Comparison of ENCODE assay signal across 12 cellular contexts in the genomic region with DNA sequence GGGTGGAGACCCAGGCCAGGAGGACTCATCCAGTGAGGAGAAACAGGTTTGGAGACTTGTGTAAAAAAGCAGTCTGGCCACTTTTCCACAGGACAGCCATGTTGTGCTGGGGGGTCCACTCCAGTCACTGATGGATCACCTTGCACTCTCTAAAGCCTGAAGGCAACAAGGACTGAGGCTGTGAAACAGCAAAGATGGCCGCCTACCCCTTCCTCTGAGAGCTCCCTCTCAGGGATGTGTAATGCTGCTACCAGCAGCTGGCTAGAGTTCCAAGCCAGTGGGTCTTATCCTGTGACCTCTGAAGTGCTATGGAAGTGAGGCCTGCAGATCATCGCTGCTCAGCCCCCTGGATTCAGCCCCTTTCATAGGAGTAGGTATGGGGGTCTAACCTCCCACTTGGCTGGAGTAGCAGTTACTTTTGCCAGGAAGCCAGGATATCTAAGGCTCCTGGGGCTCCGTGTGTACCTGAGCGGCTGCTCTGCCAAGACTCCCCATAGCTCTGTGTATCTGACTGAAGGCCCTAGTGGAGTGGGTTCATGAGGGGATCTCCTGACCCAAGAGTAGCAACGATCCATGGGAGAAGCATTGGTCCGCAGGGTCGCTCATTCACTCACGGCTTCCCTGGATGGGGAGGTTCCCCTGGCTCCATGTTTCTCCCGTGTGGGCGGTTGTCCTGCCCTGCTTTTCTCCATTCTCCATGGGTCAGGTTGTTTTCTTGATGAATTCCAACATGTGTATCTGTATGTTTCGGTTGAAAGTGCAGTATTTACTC.
DNase-seq lines count a peak whose midpoint lies in the region; ATAC-seq, FAIRE-seq and TF ChIP-seq lines count a peak whose summit lies in the region.
"Had no signal": no experiment of that assay in that cellular context is flagged by ENCODE, and none has a peak within 500 bp of the region (broad histone marks: within the 10 kb centered on the region; RNA-seq: fewer than 3 reads in every experiment).

No MANE protein-coding gene starts in this region.

- H3K4me3 ChIP-seq in neural progenitor cell = no peak overlapping the region

- no peaks in the 10 kb centered on the region for H3K27me3 Mint-ChIP-seq in CD4-positive, alpha-beta T cell
- no peaks in the 10 kb centered on the region for H3K27me3 Mint-ChIP-seq in activated T-helper 17 cell treated with anti-CD3 and anti-CD28 coated beads, Interleukin-2, amount 50 U/mL, for 72 hours
- H3K27me3 Mint-ChIP-seq in natural killer cell treated with Interleukin-12 subunit alpha and Interleukin-12 subunit beta and Interleukin-15 and Interleukin-18, amount 100 ng/mL, for 72 hours = no peaks in the 10 kb centered on the region
- peaks cover 3% of the 10 kb centered on the region for H3K27me3 Mint-ChIP-seq in neural progenitor cell (ENCODE audit: insufficient read depth, low read depth)

- no peak for ATAC-seq in CD4-positive, alpha-beta T cell (ENCODE audit: poor library complexity)
- no peak for ATAC-seq in activated T-helper 17 cell treated with anti-CD3 and anti-CD28 coated beads, Interleukin-2, amount 50 U/mL, for 72 hours (replicated peaks)
- ATAC-seq in natural killer cell treated with Interleukin-12 subunit alpha and Interleukin-12 subunit beta and Interleukin-15 and Interleukin-18, amount 100 ng/mL, for 72 hours = peak in 1 of 2 donors; percentile 7

- intact Hi-C loops in CD4-positive, alpha-beta T cell (cut with DNase I, micrococcal nuclease) = no loop called here

- FAIRE-seq in GM19239 (lab: Jason Lieb, UNC) = peak; percentile 64

- H2AFZ ChIP-seq in neural progenitor cell (replicated peaks) = no peak overlapping the region

- no peak for TF ChIP-seq CTCF in CD4-positive, alpha-beta T cell (IDR thresholded peaks at IDR 0.05)
- no peak for TF ChIP-seq CTCF in neural progenitor cell (IDR thresholded peaks at IDR 0.05)

- peaks cover 3% of the 10 kb centered on the region for H3K9me3 Mint-ChIP-seq in CD4-positive, alpha-beta T cell
- H3K9me3 Mint-ChIP-seq in activated T-helper 17 cell treated with anti-CD3 and anti-CD28 coated beads, Interleukin-2, amount 50 U/mL, for 72 hours = peaks cover 11% of the 10 kb centered on the region
- H3K9me3 Mint-ChIP-seq in natural killer cell treated with Interleukin-12 subunit alpha and Interleukin-12 subunit beta and Interleukin-15 and Interleukin-18, amount 100 ng/mL, for 72 hours = peaks cover 13% of the 10 kb centered on the region
- H3K9me3 Mint-ChIP-seq in neural progenitor cell = no peaks in the 10 kb centered on the region

- no peaks in the 10 kb centered on the region for H3F3A ChIP-seq in neural progenitor cell (ENCODE audit: low read depth)

- peaks cover 73% of the 10 kb centered on the region for H3K4me1 Mint-ChIP-seq in CD4-positive, alpha-beta T cell (ENCODE audit: low read depth)
- H3K4me1 Mint-ChIP-seq in activated T-helper 17 cell treated with anti-CD3 and anti-CD28 coated beads, Interleukin-2, amount 50 U/mL, for 72 hours = peaks cover 31% of the 10 kb centered on the region
- H3K4me1 Mint-ChIP-seq in natural killer cell treated with Interleukin-12 subunit alpha and Interleukin-12 subunit beta and Interleukin-15 and Interleukin-18, amount 100 ng/mL, for 72 hours (ENCODE audit: low read depth in 2 of 2) = peaks cover 68 to 73% of the 10 kb centered on the region in 2 donors
- peaks cover 2% of the 10 kb centered on the region for H3K4me1 Mint-ChIP-seq in neural progenitor cell

- H3K27me3 ChIP-seq in CD4-positive, alpha-beta T cell (ENCODE audit: control insufficient read depth, insufficient read depth, low read length) = no peaks in the 10 kb centered on the region
- no peaks in the 10 kb centered on the region for H3K27me3 ChIP-seq in neural progenitor cell

- H3K9me3 ChIP-seq in CD4-positive, alpha-beta T cell (ENCODE audit: control insufficient read depth, low read length) = no peaks in the 10 kb centered on the region
- no peaks in the 10 kb centered on the region for H3K9me3 ChIP-seq in neural progenitor cell (ENCODE audit: low read depth)

- H3K4me2 ChIP-seq in neural progenitor cell = no peak overlapping the region

- CTCF ChIA-PET in CD4-positive, alpha-beta T cell (lab: Charles Lee) = interaction anchor here (0.7 kb wide), 1 partner anchor 70 kb away, joined by 4 read pairs; no protein-coding TSS in a partner anchor

- no peak for DNase-seq in CD4-positive, alpha-beta T cell
- DNase-seq in GM19239 (ENCODE audit: insufficient read length, low spot score) (no peak), NCI-H1417 treated with DMSO at 0.1 percent for 48 hours (lab: John Stamatoyannopoulos, UW) (no peak), neural progenitor cell (ENCODE audit: low spot score) (no peak), hepatic stellate cell (ENCODE audit: low spot score) (no peak)
- DNase-seq in natural killer cell treated with Interleukin-12 subunit alpha and Interleukin-12 subunit beta and Interleukin-15 and Interleukin-18, amount 100 ng/mL, for 72 hours (ENCODE audit: low spot score) = no peak
- DNase-seq: aorta, NCI-H146, NCI-H69, SHP77 had no signal

- POLR2A ChIA-PET in CD4-positive, alpha-beta T cell (lab: Charles Lee) = interaction anchor here (1.3 to 6.5 kb wide), 4 partner anchors 9 to 79 kb away, joined by 3 to 48 read pairs (median 25); partner anchors contain the start of gene TNFSF10

- H3K9ac ChIP-seq in neural progenitor cell = no peak overlapping the region

- H3K79me2 ChIP-seq in neural progenitor cell (ENCODE audit: low read depth) = no peaks in the 10 kb centered on the region

- peak overlapping the region; percentile 66 for H3K27ac Mint-ChIP-seq in CD4-positive, alpha-beta T cell
- peak overlapping the region; percentile 88 for H3K27ac Mint-ChIP-seq in activated T-helper 17 cell treated with anti-CD3 and anti-CD28 coated beads, Interleukin-2, amount 50 U/mL, for 72 hours
- H3K27ac Mint-ChIP-seq in natural killer cell treated with Interleukin-12 subunit alpha and Interleukin-12 subunit beta and Interleukin-15 and Interleukin-18, amount 100 ng/mL, for 72 hours = peak overlapping the region; percentile 88 to 91
- no peak overlapping the region for H3K27ac Mint-ChIP-seq in neural progenitor cell
- H3K27ac Mint-ChIP-seq: mesothelial cell of epicardium had no signal

- H3K27ac ChIP-seq in CD4-positive, alpha-beta T cell (ENCODE audit: low read depth, low read length) = no peak overlapping the region
- no peak overlapping the region for H3K27ac ChIP-seq in neural progenitor cell

- H3K4me1 ChIP-seq in neural progenitor cell = no peaks in the 10 kb centered on the region

- peak overlapping the region; percentile 8 for H3K4me3 Mint-ChIP-seq in CD4-positive, alpha-beta T cell
- peak overlapping the region; percentile 65 for H3K4me3 Mint-ChIP-seq in activated T-helper 17 cell treated with anti-CD3 and anti-CD28 coated beads, Interleukin-2, amount 50 U/mL, for 72 hours
- peak overlapping the region; percentile 78 for H3K4me3 Mint-ChIP-seq in natural killer cell treated with Interleukin-12 subunit alpha and Interleukin-12 subunit beta and Interleukin-15 and Interleukin-18, amount 100 ng/mL, for 72 hours
- H3K4me3 Mint-ChIP-seq in neural progenitor cell = no peak overlapping the region
- H3K4me3 Mint-ChIP-seq: mesothelial cell of epicardium had no signal

- H3K36me3 Mint-ChIP-seq in CD4-positive, alpha-beta T cell (ENCODE audit: low read depth) = peaks cover 4% of the 10 kb centered on the region
- peaks cover 8% of the 10 kb centered on the region for H3K36me3 Mint-ChIP-seq in activated T-helper 17 cell treated with anti-CD3 and anti-CD28 coated beads, Interleukin-2, amount 50 U/mL, for 72 hours (ENCODE audit: low read depth)
- H3K36me3 Mint-ChIP-seq in natural killer cell treated with Interleukin-12 subunit alpha and Interleukin-12 subunit beta and Interleukin-15 and Interleukin-18, amount 100 ng/mL, for 72 hours = peaks cover 26% of the 10 kb centered on the region
- H3K36me3 Mint-ChIP-seq in neural progenitor cell = no peaks in the 10 kb centered on the region
- H3K36me3 Mint-ChIP-seq: mesothelial cell of epicardium had no signal

- H4K20me1 ChIP-seq in neural progenitor cell (ENCODE audit: low read depth) = no peaks in the 10 kb centered on the region

- no peaks in the 10 kb centered on the region for H3K36me3 ChIP-seq in neural progenitor cell
